Comparison of ENCODE assay signal across 8 cellular contexts in genomic region chr17:7562208-7562605, GRCh38. TPM values are rescaled to one million over a fixed set of nuclear protein-coding genes. Genes with fewer than 3 reads are reported as not detected.
DNase-seq lines count a peak whose midpoint lies in the region; ATAC-seq and TF ChIP-seq lines count a peak whose summit lies in the region.

No MANE protein-coding gene starts in this region.

- H3K4me3 ChIP-seq in CD4-positive, alpha-beta memory T cell (ENCODE audit: low read length in 2 of 2): peak overlapping the region; percentile 58 to 72
- H3K4me3 ChIP-seq in liver (ENCODE audit: low read depth in 1 of 3, low read length in 3 of 3): peak overlapping the region; percentile 50 to 85 (median 68)
- H3K4me3 ChIP-seq in upper lobe of right lung: peak overlapping the region; percentile 91

- WGBS in liver: 1% methylated on average over 28 of the region's 28 CpGs

- no peaks in the 10 kb centered on the region for H3K27me3 Mint-ChIP-seq in CD4-positive, alpha-beta memory T cell
- H3K27me3 Mint-ChIP-seq in activated naive CD8-positive, alpha-beta T cell treated with anti-CD3 and anti-CD28 coated beads, Interleukin-2, amount 50 U/mL, for 24 hours: no peaks in the 10 kb centered on the region

- peaks cover 22 to 31% (median 30%) of the 10 kb centered on the region in 4 donors for H3K4me1 Mint-ChIP-seq in CD4-positive, alpha-beta memory T cell
- peaks cover 55% of the 10 kb centered on the region for H3K4me1 Mint-ChIP-seq in activated naive CD8-positive, alpha-beta T cell treated with anti-CD3 and anti-CD28 coated beads, Interleukin-2, amount 50 U/mL, for 24 hours

- no peaks in the 10 kb centered on the region for H3K9me3 ChIP-seq in CD4-positive, alpha-beta memory T cell (ENCODE audit: control insufficient read depth in 1 of 2, low read length in 2 of 2)
- H3K9me3 ChIP-seq in liver (ENCODE audit: control insufficient read depth in 4 of 4, low read length in 3 of 4) (no peaks in the 10 kb centered on the region), upper lobe of right lung (no peaks in the 10 kb centered on the region)

- intact Hi-C loops in CD4-positive, alpha-beta memory T cell (cut with micrococcal nuclease): no loop called here
- intact Hi-C loops in upper lobe of right lung (cut with DNase I): no loop called here

- H3K4me3 Mint-ChIP-seq in CD4-positive, alpha-beta memory T cell: peak overlapping the region; percentile 80 to 94 (median 88)
- peak overlapping the region; percentile 95 for H3K4me3 Mint-ChIP-seq in activated naive CD8-positive, alpha-beta T cell treated with anti-CD3 and anti-CD28 coated beads, Interleukin-2, amount 50 U/mL, for 24 hours

- POLR2A ChIA-PET in CD4-positive, alpha-beta memory T cell (lab: Charles Lee; ENCODE audit: partially characterized antibody): interaction anchor here (0.9 to 7.8 kb wide), 14 partner anchors 11 to 226 kb away, joined by 3 to 72 read pairs (median 18); partner anchors contain the start of genes ACAP1, MPDU1, POLR2A and TMEM102

- H3K4me1 ChIP-seq in CD4-positive, alpha-beta memory T cell (ENCODE audit: insufficient read depth, low read length): peaks cover 37% of the 10 kb centered on the region
- peaks cover 10 to 55% (median 41%) of the 10 kb centered on the region in 4 donors for H3K4me1 ChIP-seq in liver (ENCODE audit: control insufficient read depth in 4 of 4, insufficient read depth in 4 of 4, low read length in 3 of 4)
- H3K4me1 ChIP-seq in upper lobe of right lung: peaks cover 50% of the 10 kb centered on the region

- TF ChIP-seq RAD21 in liver (IDR thresholded peaks at IDR 0.05): no peak

- peaks cover 26% of the 10 kb centered on the region for H3K36me3 ChIP-seq in CD4-positive, alpha-beta memory T cell (ENCODE audit: insufficient read depth, low read length)
- peaks cover 4 to 25% (median 12%) of the 10 kb centered on the region in 4 donors for H3K36me3 ChIP-seq in liver (ENCODE audit: control insufficient read depth in 4 of 4, insufficient read depth in 3 of 4, low read depth in 1 of 4, low read length in 3 of 4)
- H3K36me3 ChIP-seq in upper lobe of right lung: peaks cover 40% of the 10 kb centered on the region

- peak overlapping the region in 1 of 2 donors; percentile 67 for H3K9ac ChIP-seq in liver (ENCODE audit: low read depth in 1 of 2, low read length in 2 of 2)

- ATAC-seq in HG02798 (IDR thresholded peaks at IDR 0.05; ENCODE audit: poor library complexity, unreplicated experiment) (peak; percentile 5), upper lobe of right lung (no peak), GM18511 (IDR thresholded peaks at IDR 0.05; ENCODE audit: unreplicated experiment) (no peak), HG02623 (IDR thresholded peaks at IDR 0.05; ENCODE audit: unreplicated experiment) (no peak)
- no peak for ATAC-seq in activated naive CD8-positive, alpha-beta T cell treated with anti-CD3 and anti-CD28 coated beads, Interleukin-2, amount 50 U/mL, for 24 hours

- no peaks in the 10 kb centered on the region for H3K9me3 Mint-ChIP-seq in CD4-positive, alpha-beta memory T cell
- no peaks in the 10 kb centered on the region for H3K9me3 Mint-ChIP-seq in activated naive CD8-positive, alpha-beta T cell treated with anti-CD3 and anti-CD28 coated beads, Interleukin-2, amount 50 U/mL, for 24 hours

- CTCF ChIA-PET in CD4-positive, alpha-beta memory T cell (lab: Charles Lee; ENCODE audit: partially characterized antibody): interaction anchor here (1.9 to 4.9 kb wide), 6 partner anchors 27 to 207 kb away, joined by 8 to 173 read pairs (median 44); partner anchors contain the start of genes SOX15, TMEM102 and TMEM95

- H3K27ac Mint-ChIP-seq in CD4-positive, alpha-beta memory T cell: peak overlapping the region; percentile 81 to 96 (median 93)
- H3K27ac Mint-ChIP-seq in activated naive CD8-positive, alpha-beta T cell treated with anti-CD3 and anti-CD28 coated beads, Interleukin-2, amount 50 U/mL, for 24 hours: peak overlapping the region; percentile 96

- H3K27ac ChIP-seq in CD4-positive, alpha-beta memory T cell (ENCODE audit: low read depth, low read length): peak overlapping the region; percentile 96
- H3K27ac ChIP-seq in liver (ENCODE audit: low read depth in 1 of 2, low read length in 2 of 2): peak overlapping the region; percentile 33 to 89
- H3K27ac ChIP-seq in upper lobe of right lung: peak overlapping the region; percentile 96

- no peaks in the 10 kb centered on the region for H3K27me3 ChIP-seq in CD4-positive, alpha-beta memory T cell (ENCODE audit: insufficient read depth, low read length)
- no peaks in the 10 kb centered on the region for H3K27me3 ChIP-seq in liver (ENCODE audit: control insufficient read depth in 4 of 4, insufficient read depth in 4 of 4, low read length in 3 of 4)
- H3K27me3 ChIP-seq in upper lobe of right lung: no peaks in the 10 kb centered on the region

- H3K36me3 Mint-ChIP-seq in CD4-positive, alpha-beta memory T cell: peaks cover 15 to 38% of the 10 kb centered on the region in 2 donors
- H3K36me3 Mint-ChIP-seq in activated naive CD8-positive, alpha-beta T cell treated with anti-CD3 and anti-CD28 coated beads, Interleukin-2, amount 50 U/mL, for 24 hours (ENCODE audit: low read depth): peaks cover 31% of the 10 kb centered on the region

- TF ChIP-seq CTCF in liver (IDR thresholded peaks at IDR 0.05; ENCODE audit: low read depth, low read length, missing input control) (no peak), upper lobe of right lung (IDR thresholded peaks at IDR 0.05) (no peak)

- DNase-seq in CD4-positive, alpha-beta memory T cell: no peak
- DNase-seq in activated naive CD8-positive, alpha-beta T cell treated with anti-CD3 and anti-CD28 coated beads, Interleukin-2, amount 50 U/mL, for 24 hours: no peak
- DNase-seq in upper lobe of right lung: no peak
- DNase-seq in NCI-H128 (lab: John Stamatoyannopoulos, UW; ENCODE audit: unreplicated experiment): no peak

TF ChIP-seq in liver, 16 proteins besides CTCF, POLR2A, EP300 and RAD21 (continues in another document):
- no peak for TF ChIP-seq FOXA1 (IDR thresholded peaks at IDR 0.05)
- TF ChIP-seq, protein P1, sequence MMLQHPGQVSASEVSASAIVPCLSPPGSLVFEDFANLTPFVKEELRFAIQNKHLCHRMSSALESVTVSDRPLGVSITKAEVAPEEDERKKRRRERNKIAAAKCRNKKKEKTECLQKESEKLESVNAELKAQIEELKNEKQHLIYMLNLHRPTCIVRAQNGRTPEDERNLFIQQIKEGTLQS (IDR thresholded peaks at IDR 0.05): no peak
- TF ChIP-seq ZBTB33 (IDR thresholded peaks at IDR 0.05): no peak
- no peak for TF ChIP-seq RXRA (IDR thresholded peaks at IDR 0.05)
- no peak for TF ChIP-seq JUND (IDR thresholded peaks at IDR 0.05)
- TF ChIP-seq MAX (IDR thresholded peaks at IDR 0.05): no peak
- no peak for TF ChIP-seq NR2F2 (IDR thresholded peaks at IDR 0.05)
- TF ChIP-seq HNF4A (conservative IDR thresholded peaks at IDR 0.05): no peak
- TF ChIP-seq EGR1 (IDR thresholded peaks at IDR 0.05; ENCODE audit: low read depth in 2 of 2): no peak
- TF ChIP-seq TAF1 (conservative IDR thresholded peaks at IDR 0.05): no peak

RNA-seq across cellular contexts. Expression of gene SENP3, which starts 0.5 kb away (rescaled TPM):
- 10 to 100 TPM; 37.7 to 40.1 TPM for total RNA-seq in CD4-positive, alpha-beta memory T cell
- 10 to 100 TPM; 13.1 to 15.5 TPM for polyA plus RNA-seq in CD4-positive, alpha-beta memory T cell
- total RNA-seq in liver (10 to 100 TPM; 21.3 to 29.2 TPM), upper lobe of right lung (57.6 TPM)
- 10 to 100 TPM in 1 of 2 donors, 1 to 10 TPM in 1; 4.9 to 18.2 TPM for polyA plus RNA-seq in liver

RNA-seq across cellular contexts. Expression of gene TNFSF13, which starts 3.7 kb away (rescaled TPM):
- total RNA-seq in CD4-positive, alpha-beta memory T cell: 1 to 10 TPM; 2.9 to 3.8 TPM
- polyA plus RNA-seq in CD4-positive, alpha-beta memory T cell: under 1 TPM in 1 of 2 donors, not detected in 1; 0.68 TPM
- total RNA-seq in liver (1 to 10 TPM; 1.4 to 4.6 TPM), upper lobe of right lung (101 TPM)
- polyA plus RNA-seq in liver: 1 to 10 TPM; 4.4 to 9.3 TPM

RNA-seq across cellular contexts. Expression of gene TNFSF12, which starts 13.3 kb away (rescaled TPM):
- 10 to 100 TPM; 45.1 to 52.2 TPM for total RNA-seq in CD4-positive, alpha-beta memory T cell
- polyA plus RNA-seq in CD4-positive, alpha-beta memory T cell: 10 to 100 TPM; 45.8 to 72.8 TPM
- total RNA-seq in liver (1 to 10 TPM; 4.2 to 5.7 TPM), upper lobe of right lung (75.7 TPM)
- polyA plus RNA-seq in liver: 10 to 100 TPM in 1 of 2 donors, 1 to 10 TPM in 1; 5.2 to 13.1 TPM

RNA-seq across cellular contexts. Expression of gene CD68, which starts 17.2 kb away (rescaled TPM):
- 10 to 100 TPM; 19.8 to 20.9 TPM for total RNA-seq in CD4-positive, alpha-beta memory T cell
- under 1 TPM in 1 of 2 donors, not detected in 1; 0.59 TPM for polyA plus RNA-seq in CD4-positive, alpha-beta memory T cell
- total RNA-seq in liver: 10 to 100 TPM; 15.8 to 50.4 TPM
- polyA plus RNA-seq in liver: 10 to 100 TPM; 14.2 to 88.6 TPM
- 398 TPM for total RNA-seq in upper lobe of right lung

RNA-seq across cellular contexts. Expression of gene MPDU1, which starts 21.4 kb away (rescaled TPM):
- 10 to 100 TPM; 23.8 to 25.0 TPM for total RNA-seq in CD4-positive, alpha-beta memory T cell
- 10 to 100 TPM; 41.7 to 50.1 TPM for polyA plus RNA-seq in CD4-positive, alpha-beta memory T cell
- total RNA-seq in liver: 100 to 1,000 TPM in 1 of 2 donors, 10 to 100 TPM in 1; 71.6 to 111 TPM
- 100 to 1,000 TPM in 1 of 2 donors, 10 to 100 TPM in 1; 55.3 to 136 TPM for polyA plus RNA-seq in liver
- total RNA-seq in upper lobe of right lung: 58.2 TPM

Comparison
In these comparisons a context has a peak if more than half of its experiments do, and no peak if none do; other contexts are left out.
1. RNA of gene TNFSF13, which starts 3.7 kb away (total RNA-seq): 101 TPM in upper lobe of right lung (single experiment); 1.4 to 4.6 TPM in liver and 2.9 to 3.8 TPM in CD4-positive, alpha-beta memory T cell; every median in the first group is over 10 times any median in the second.
2. RNA of gene TNFSF12, which starts 13.3 kb away (total RNA-seq): 75.7 TPM in upper lobe of right lung (single experiment) and 45.1 to 52.2 TPM in CD4-positive, alpha-beta memory T cell; 4.2 to 5.7 TPM in liver; every median in the first group is over 4 times any median in the second.
3. Peak in every context shown above with its lines, with median percentiles within 50 percentile points of each other: H3K27ac ChIP-seq and H3K4me3 ChIP-seq.